17 cellular contexts compared by ENCODE assay signal in genomic region chr12:125032466-125033152, GRCh38.
"Had no signal": no experiment of that assay in that cellular context is flagged by ENCODE, and none has a peak within 500 bp of the region (broad histone marks: within the 10 kb centered on the region; RNA-seq: fewer than 3 reads in every experiment).

No MANE protein-coding gene starts in this region.

- H3K4me2 ChIP-seq: hepatocyte had no signal

- H3K9me3 Mint-ChIP-seq: dendritic cell treated with granulocyte-macrophage colony-stimulating factor and Interleukin-4, amounts not matched to agents 40 ng/mL and 50 ng/mL, for 4 days; effector memory CD8-positive, alpha-beta T cell had no signal

- H3K9me3 ChIP-seq: esophagus squamous epithelium, gastroesophageal sphincter, ovary, right atrium auricular region, uterus had no signal

- H3K79me2 ChIP-seq: hepatocyte had no signal

- H3K4me3 ChIP-seq: esophagus squamous epithelium, gastroesophageal sphincter, hepatocyte, mucosa of descending colon, ovary, right atrium auricular region, uterus had no signal

- H3K27ac Mint-ChIP-seq: dendritic cell treated with granulocyte-macrophage colony-stimulating factor and Interleukin-4, amounts not matched to agents 40 ng/mL and 50 ng/mL, for 4 days; effector memory CD8-positive, alpha-beta T cell; type B pancreatic cell had no signal

- H3K36me3 Mint-ChIP-seq: naive thymus-derived CD8-positive, alpha-beta T cell had no signal

- H3K27ac ChIP-seq: esophagus squamous epithelium, gastroesophageal sphincter, hepatocyte, ovary, right atrium auricular region, uterus had no signal

- H3K4me1 ChIP-seq: esophagus squamous epithelium, gastroesophageal sphincter, right atrium auricular region, uterus had no signal

- H3K27me3 Mint-ChIP-seq: dendritic cell treated with granulocyte-macrophage colony-stimulating factor and Interleukin-4, amounts not matched to agents 40 ng/mL and 50 ng/mL, for 4 days; effector memory CD8-positive, alpha-beta T cell; naive thymus-derived CD8-positive, alpha-beta T cell; type B pancreatic cell had no signal

- ATAC-seq: effector memory CD8-positive, alpha-beta T cell; gastroesophageal sphincter; left colon; left ventricle myocardium superior; mucosa of descending colon; naive thymus-derived CD8-positive, alpha-beta T cell had no signal

- H3K4me3 Mint-ChIP-seq: dendritic cell treated with granulocyte-macrophage colony-stimulating factor and Interleukin-4, amounts not matched to agents 40 ng/mL and 50 ng/mL, for 4 days; effector memory CD8-positive, alpha-beta T cell; naive thymus-derived CD8-positive, alpha-beta T cell; type B pancreatic cell had no signal

- H3K4me1 Mint-ChIP-seq: naive thymus-derived CD8-positive, alpha-beta T cell had no signal

- H3K36me3 ChIP-seq: esophagus squamous epithelium, gastroesophageal sphincter, ovary, right atrium auricular region, uterus had no signal

- H2AFZ ChIP-seq: hepatocyte had no signal

- H3K27me3 ChIP-seq: esophagus squamous epithelium, gastroesophageal sphincter, hepatocyte, ovary, right atrium auricular region, uterus had no signal

- DNase-seq: effector memory CD8-positive, alpha-beta T cell; esophagus squamous epithelium; foreskin fibroblast; left colon; left ventricle myocardium superior; mucosa of descending colon; naive thymus-derived CD8-positive, alpha-beta T cell; ovary; small intestine; stimulated activated CD4-positive, alpha-beta T cell treated with anti-CD3 and anti-CD28 coated beads, Interleukin-12 subunit alpha, Interleukin-12 subunit beta, amount 100 ng/mL, for 4 hours; stimulated activated naive CD4-positive, alpha-beta T cell treated with Interleukin-2 at 50 U/mL for 16 hours; uterus had no signal
